In genomic region chr2:134131681-134132486, GRCh38 we compare ENCODE assay signal across 22 cellular contexts.
DNase-seq lines count a peak whose midpoint lies in the region; ATAC-seq and TF ChIP-seq lines count a peak whose summit lies in the region.
"Had no signal": no experiment of that assay in that cellular context is flagged by ENCODE, and none has a peak within 500 bp of the region (broad histone marks: within the 10 kb centered on the region; RNA-seq: fewer than 3 reads in every experiment).

No MANE protein-coding gene starts in this region.

- H3K4me3 Mint-ChIP-seq in CD4-positive, alpha-beta T cell: no peak overlapping the region
- H3K4me3 Mint-ChIP-seq: central memory CD8-positive, alpha-beta T cell; stimulated activated effector memory CD8-positive, alpha-beta T cell treated with anti-CD3 and anti-CD28 coated beads, Interleukin-12 subunit alpha, Interleukin-12 subunit beta, amount 100 ng/mL, for 72 hours had no signal

- H3K27ac ChIP-seq in CD4-positive, alpha-beta T cell (ENCODE audit: low read depth, low read length): no peak overlapping the region
- H3K27ac ChIP-seq in KMS-11: no peak overlapping the region; the same call in 1 of the 2 replicates
- H3K27ac ChIP-seq in mucosa of rectum (ENCODE audit: low read depth in 2 of 2, low read length in 2 of 2): peak overlapping the region; percentile 8 to 24
- H3K27ac ChIP-seq: lower lobe of right lung, thyroid gland had no signal

- H3K4me1 Mint-ChIP-seq in CD4-positive, alpha-beta T cell (ENCODE audit: low read depth): peaks cover 91% of the 10 kb centered on the region

- H3K27me3 Mint-ChIP-seq in CD4-positive, alpha-beta T cell: no peaks in the 10 kb centered on the region
- H3K27me3 Mint-ChIP-seq: central memory CD8-positive, alpha-beta T cell had no signal

- peak overlapping the region; percentile 6 for H3K27ac Mint-ChIP-seq in CD4-positive, alpha-beta T cell
- H3K27ac Mint-ChIP-seq: stimulated activated effector memory CD8-positive, alpha-beta T cell treated with anti-CD3 and anti-CD28 coated beads, Interleukin-12 subunit alpha, Interleukin-12 subunit beta, amount 100 ng/mL, for 72 hours had no signal

- CTCF ChIA-PET in CD4-positive, alpha-beta T cell (lab: Charles Lee): no interaction called here

- no peaks in the 10 kb centered on the region for H3K9me3 ChIP-seq in CD4-positive, alpha-beta T cell (ENCODE audit: control insufficient read depth, low read length)
- H3K9me3 ChIP-seq in mucosa of rectum (ENCODE audit: control insufficient read depth in 2 of 2, low read length in 2 of 2): no peaks in the 10 kb centered on the region
- H3K9me3 ChIP-seq: lower lobe of right lung, thyroid gland had no signal

- POLR2A ChIA-PET in CD4-positive, alpha-beta T cell (lab: Charles Lee): no interaction called here

- H3K4me3 ChIP-seq in KMS-11 (IDR thresholded peaks at IDR 0.05; ENCODE audit: insufficient read depth, low read depth, low read length): no peak overlapping the region
- no peak overlapping the region for H3K4me3 ChIP-seq in choroid plexus epithelial cell (ENCODE audit: low read depth, low read length)
- H3K4me3 ChIP-seq in mucosa of rectum (ENCODE audit: low read length in 2 of 2): no peak overlapping the region
- no peak overlapping the region for H3K4me3 ChIP-seq in H7 (ENCODE audit: insufficient read depth, low read depth, low read length)
- H3K4me3 ChIP-seq: lower lobe of right lung, thyroid gland had no signal

- H3K36me3 ChIP-seq in KMS-11 (ENCODE audit: insufficient read depth): no peaks in the 10 kb centered on the region
- no peaks in the 10 kb centered on the region for H3K36me3 ChIP-seq in mucosa of rectum (ENCODE audit: control insufficient read depth in 2 of 2, insufficient read depth in 2 of 2, low read length in 2 of 2)
- H3K36me3 ChIP-seq in H7 (replicated peaks; ENCODE audit: control insufficient read depth, insufficient read depth, low read length): no peaks in the 10 kb centered on the region
- H3K36me3 ChIP-seq: lower lobe of right lung, thyroid gland had no signal

- no peak for DNase-seq in CD4-positive, alpha-beta T cell
- DNase-seq in choroid plexus epithelial cell (ENCODE audit: low read depth) (peak; percentile 36), NCI-H2227 treated with DMSO at 0.1 percent for 48 hours (lab: John Stamatoyannopoulos, UW) (no peak), H7 (no peak)
- DNase-seq in activated naive CD4-positive, alpha-beta T cell (lab: John Stamatoyannopoulos, UW): no peak
- DNase-seq: activated CD4-positive, alpha-beta T cell treated with anti-CD3 and anti-CD28 coated beads, Interleukin-2, amount 50 U/mL, for 4 hours; activated T-cell treated with anti-CD3 and anti-CD28 coated beads for 4 hours; amygdala; EL; GOT3; lower lobe of right lung; MV-4-11; NCI-H2081; NCI-H526 treated with DMSO at 0.1 percent for 48 hours; occipital lobe; T-helper 1 cell; thyroid gland had no signal

- peaks cover 24% of the 10 kb centered on the region for H3K36me3 Mint-ChIP-seq in CD4-positive, alpha-beta T cell (ENCODE audit: low read depth)

- peaks cover 91% of the 10 kb centered on the region for H3K79me2 ChIP-seq in KMS-11 (ENCODE audit: insufficient read depth, low read depth)

- no peak overlapping the region for H2AFZ ChIP-seq in KMS-11 (ENCODE audit: low read depth)

- no peaks in the 10 kb centered on the region for H3K27me3 ChIP-seq in CD4-positive, alpha-beta T cell (ENCODE audit: control insufficient read depth, insufficient read depth, low read length)
- H3K27me3 ChIP-seq in KMS-11 (ENCODE audit: insufficient read depth, low read depth): no peaks in the 10 kb centered on the region
- no peaks in the 10 kb centered on the region for H3K27me3 ChIP-seq in mucosa of rectum (ENCODE audit: control insufficient read depth in 2 of 2, insufficient read depth in 2 of 2, low read length in 2 of 2)
- H3K27me3 ChIP-seq in H7 (ENCODE audit: control insufficient read depth, insufficient read depth, low read length): no peaks in the 10 kb centered on the region
- H3K27me3 ChIP-seq: thyroid gland had no signal

- intact Hi-C loops in CD4-positive, alpha-beta T cell (cut with DNase I, micrococcal nuclease): no loop called here

- H4K20me1 ChIP-seq in KMS-11 (ENCODE audit: insufficient read depth): no peaks in the 10 kb centered on the region

- no peaks in the 10 kb centered on the region for H3K9me3 Mint-ChIP-seq in CD4-positive, alpha-beta T cell
- H3K9me3 Mint-ChIP-seq: central memory CD8-positive, alpha-beta T cell; stimulated activated effector memory CD8-positive, alpha-beta T cell treated with anti-CD3 and anti-CD28 coated beads, Interleukin-12 subunit alpha, Interleukin-12 subunit beta, amount 100 ng/mL, for 72 hours had no signal

- H3K9ac ChIP-seq in KMS-11: no peak overlapping the region
- no peak overlapping the region for H3K9ac ChIP-seq in mucosa of rectum (ENCODE audit: low read depth in 1 of 2, low read length in 2 of 2)

- H3K4me1 ChIP-seq in KMS-11 (ENCODE audit: low read depth, poor library complexity, severe bottlenecking): peaks cover 79% of the 10 kb centered on the region
- peaks cover 16 to 23% of the 10 kb centered on the region in 2 donors for H3K4me1 ChIP-seq in mucosa of rectum (ENCODE audit: control insufficient read depth in 2 of 2, insufficient read depth in 2 of 2, low read length in 2 of 2)

- H3K4me2 ChIP-seq in KMS-11: peak overlapping the region; percentile 54; the same call in 1 of the 2 replicates

- ATAC-seq in CD4-positive, alpha-beta T cell (ENCODE audit: poor library complexity): no peak
- ATAC-seq: sciatic nerve; stimulated activated effector memory CD8-positive, alpha-beta T cell treated with anti-CD3 and anti-CD28 coated beads, Interleukin-12 subunit alpha, Interleukin-12 subunit beta, amount 100 ng/mL, for 72 hours had no signal

- TF ChIP-seq CTCF in CD4-positive, alpha-beta T cell (IDR thresholded peaks at IDR 0.05): no peak
- TF ChIP-seq CTCF in KMS-11 (conservative IDR thresholded peaks at IDR 0.05; ENCODE audit: low read depth, low read length) (no peak), choroid plexus epithelial cell (conservative IDR thresholded peaks at IDR 0.05; ENCODE audit: low read depth, low read length) (no peak)

Comparison
In these comparisons a context has a peak if more than half of its experiments do, and no peak if none do; other contexts are left out.
1. H3K27ac ChIP-seq: peak in mucosa of rectum (2 of 2); none in CD4-positive, alpha-beta T cell (single experiment) and KMS-11 (single experiment).